ENCODE assay signal across 9 cellular contexts in the genomic region with DNA sequence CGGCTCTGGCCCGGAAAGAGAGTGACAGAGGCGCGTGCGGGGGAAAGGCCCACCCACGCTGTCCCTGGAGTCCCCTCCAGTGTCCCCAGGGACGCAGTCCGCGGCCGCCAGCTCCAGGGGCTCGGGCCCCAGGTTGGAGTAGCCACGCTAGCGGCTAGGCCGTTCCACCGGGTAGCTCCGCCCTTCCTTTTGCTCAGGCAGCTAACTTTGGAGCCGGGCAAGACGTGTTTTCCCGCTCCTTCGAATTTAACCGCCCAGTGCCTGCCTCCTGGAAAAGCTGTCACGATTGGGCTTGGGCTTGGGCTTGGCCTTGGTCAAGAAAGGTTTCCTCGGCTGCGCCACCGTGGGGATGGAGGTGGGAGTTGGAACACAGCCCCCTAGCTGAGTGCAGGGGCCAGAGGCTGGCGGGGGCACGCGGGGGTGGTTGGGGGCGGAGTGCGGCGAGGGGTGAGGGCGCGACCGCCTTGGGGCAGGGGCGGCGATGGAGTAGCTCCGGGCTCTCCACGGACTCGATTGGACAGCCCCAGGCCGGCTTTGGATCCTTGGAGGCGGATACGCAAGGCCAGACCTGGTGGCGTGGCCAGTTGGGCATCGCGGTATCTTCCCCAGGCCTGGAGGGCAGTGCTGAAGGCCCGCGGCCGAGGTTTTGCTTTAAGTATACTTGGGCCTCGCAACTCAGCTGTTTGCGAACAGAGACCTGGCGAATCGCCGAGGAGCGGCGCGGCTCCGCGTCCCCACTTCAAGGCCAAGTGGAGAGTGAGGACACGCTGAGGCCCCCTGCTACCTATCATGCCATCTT. TPM values are rescaled to one million over a fixed set of nuclear protein-coding genes. Genes with fewer than 3 reads are reported as not detected.
DNase-seq lines count a peak whose midpoint lies in the region; ATAC-seq and TF ChIP-seq lines count a peak whose summit lies in the region.
"Had no signal": no experiment of that assay in that cellular context is flagged by ENCODE, and none has a peak within 500 bp of the region (broad histone marks: within the 10 kb centered on the region; RNA-seq: fewer than 3 reads in every experiment).

No MANE protein-coding gene starts in this region.

- H3K27me3 Mint-ChIP-seq in mesothelial cell of epicardium (ENCODE audit: low read depth), result peaks cover 100% of the 10 kb centered on the region

- no peaks in the 10 kb centered on the region for H3K4me1 ChIP-seq in aorta (ENCODE audit: control insufficient read depth in 1 of 2, insufficient read depth in 2 of 2, low read length in 2 of 2)

- no peaks in the 10 kb centered on the region for H3K9me3 Mint-ChIP-seq in mesothelial cell of epicardium

- H3K27me3 ChIP-seq in aorta (ENCODE audit: control insufficient read depth in 1 of 2, insufficient read depth in 2 of 2, low read length in 1 of 2), result no peaks in the 10 kb centered on the region

- ATAC-seq in aorta (ENCODE audit: low FRiP score), result peak; percentile 17

- H3K27ac Mint-ChIP-seq in mesothelial cell of epicardium, result no peak overlapping the region

- no peaks in the 10 kb centered on the region for H3K36me3 ChIP-seq in aorta (ENCODE audit: control insufficient read depth in 1 of 2, insufficient read depth in 2 of 2, low read length in 1 of 2)

- no peaks in the 10 kb centered on the region for H3K36me3 Mint-ChIP-seq in mesothelial cell of epicardium

- DNase-seq in GM10266 (ENCODE audit: extremely low spot score) (peak; percentile 43), NCI-H510A treated with DMSO at 0.1 percent for 48 hours (lab: John Stamatoyannopoulos, UW) (peak; percentile 41), mesothelial cell of epicardium (ENCODE audit: low spot score in 2 of 2, unreplicated experiment in 2 of 2) (no peak), aorta (peak in 1 of 2 donors; percentile 79), cerebellar nuclear complex (lab: John Stamatoyannopoulos, UW) (no peak), NCI-H2107 treated with DMSO at 0.1 percent for 48 hours (lab: John Stamatoyannopoulos, UW; ENCODE audit: unreplicated experiment) (no peak)
- no peak for DNase-seq in activated CD4-positive, CD25-positive, alpha-beta regulatory T cell (lab: John Stamatoyannopoulos, UW)

- intact Hi-C loops in aorta (cut with DNase I), result loop anchor here in 1 of 2 donors (10.0 kb wide), 1 partner anchor 293 kb away; the partner anchor contains the start of gene NKX2-4

- peak overlapping the region; percentile 47 for H3K4me3 Mint-ChIP-seq in mesothelial cell of epicardium

- H3K4me1 Mint-ChIP-seq in mesothelial cell of epicardium, result peaks cover 17% of the 10 kb centered on the region

- TF ChIP-seq CTCF in GM10266 (IDR thresholded peaks at IDR 0.05; ENCODE audit: control insufficient read depth, insufficient read depth, low read depth, missing control alignments), result no peak
- TF ChIP-seq CTCF in mesothelial cell of epicardium (IDR thresholded peaks at IDR 0.05; ENCODE audit: unreplicated experiment), result no peak

- 3 to 4% methylated on average over 47 to 59 of the region's 59 CpGs for WGBS in aorta, 2 donors

- no peaks in the 10 kb centered on the region for H3K9me3 ChIP-seq in aorta (ENCODE audit: control insufficient read depth, low read length)

- H3K27ac ChIP-seq in cingulate gyrus (ENCODE audit: low read depth, low read length), result peak overlapping the region; percentile 19
- H3K27ac ChIP-seq in aorta (ENCODE audit: low read depth in 1 of 2, low read length in 2 of 2), result no peak overlapping the region
- H3K27ac ChIP-seq: epithelial cell of prostate had no signal

- H3K4me3 ChIP-seq in aorta (ENCODE audit: low read length in 2 of 2), result peak overlapping the region in 1 of 2 donors; percentile 24

RNA-seq across cellular contexts. Expression of gene LINC00237, which starts 4.5 kb away (rescaled TPM):
- total RNA-seq in mesothelial cell of epicardium (not detected in 3 replicates), aorta (not detected)
- polyA plus RNA-seq in aorta, result 1 to 10 TPM in 1 of 2 donors, not detected in 1; 1.1 TPM

RNA-seq across cellular contexts. Expression of gene KIZ, which starts 24.2 kb away (rescaled TPM):
- total RNA-seq in mesothelial cell of epicardium (21.1 to 31.3 TPM (median 21.7 TPM) in 3 replicates), aorta (10 to 100 TPM; 22.0 to 29.4 TPM)
- 10 to 100 TPM; 15.9 to 22.7 TPM for polyA plus RNA-seq in aorta

Comparison
In these comparisons a context has a peak if more than half of its experiments do, and no peak if none do; other contexts are left out.
1. DNase-seq: peak in GM10266 (single experiment) and NCI-H510A treated with DMSO at 0.1 percent for 48 hours (single experiment); none in mesothelial cell of epicardium (0 of 2), cerebellar nuclear complex (0 of 2), activated CD4-positive, CD25-positive, alpha-beta regulatory T cell (0 of 4) and NCI-H2107 treated with DMSO at 0.1 percent for 48 hours (single experiment).